ENCODE assay signal across 16 cellular contexts in the genomic region with DNA sequence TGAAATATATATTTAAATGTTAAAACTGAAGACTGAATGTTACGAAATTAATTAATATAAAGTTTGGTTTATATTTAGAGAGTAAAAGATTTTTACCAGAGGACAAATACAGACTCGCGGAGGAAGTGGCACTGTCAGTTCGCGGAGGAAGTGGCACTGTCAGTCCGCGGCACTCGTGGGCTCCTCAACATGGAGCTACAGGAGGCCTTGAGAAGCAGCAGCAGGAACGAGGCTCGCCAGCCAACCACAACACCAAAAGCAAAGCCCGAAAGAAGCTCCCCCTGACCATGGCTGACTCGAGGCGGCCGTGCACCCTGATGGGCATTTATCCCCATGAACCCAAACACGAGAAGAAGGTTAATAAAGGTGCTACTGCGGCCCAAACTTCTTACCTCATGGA.
"Had no signal": no experiment of that assay in that cellular context is flagged by ENCODE, and none has a peak within 500 bp of the region (broad histone marks: within the 10 kb centered on the region; RNA-seq: fewer than 3 reads in every experiment).

No MANE protein-coding gene starts in this region.

- H3K4me1 ChIP-seq: esophagus muscularis mucosa, gastroesophageal sphincter, left ventricle myocardium inferior, lower lobe of right lung, right atrium auricular region, stomach had no signal

- H3K9me3 ChIP-seq: esophagus muscularis mucosa, gastroesophageal sphincter, lower lobe of right lung, right atrium auricular region had no signal

- DNase-seq: effector memory CD8-positive, alpha-beta T cell; glutamatergic neuron; left cardiac atrium; left ventricle myocardium inferior; lower lobe of right lung; natural killer cell; small intestine; stimulated activated CD4-positive, alpha-beta T cell treated with anti-CD3 and anti-CD28 coated beads, Interleukin-12 subunit alpha, Interleukin-12 subunit beta, amount 100 ng/mL, for 4 hours; stimulated activated naive CD4-positive, alpha-beta T cell; stomach; trophoblast cell had no signal

- H3K27ac ChIP-seq: epithelial cell of prostate, esophagus muscularis mucosa, gastroesophageal sphincter, left ventricle myocardium inferior, lower lobe of right lung, right atrium auricular region, stomach had no signal

- FAIRE-seq: keratinocyte, small intestine had no signal

- H3K27me3 ChIP-seq: esophagus muscularis mucosa, gastroesophageal sphincter, right atrium auricular region, stomach had no signal

- ATAC-seq: effector memory CD8-positive, alpha-beta T cell; gastroesophageal sphincter; left cardiac atrium; lower lobe of right lung; natural killer cell had no signal

- H3K36me3 ChIP-seq: esophagus muscularis mucosa, gastroesophageal sphincter, left ventricle myocardium inferior, lower lobe of right lung, right atrium auricular region, stomach had no signal

- H3K4me3 ChIP-seq: esophagus muscularis mucosa, gastroesophageal sphincter, left ventricle myocardium inferior, lower lobe of right lung, right atrium auricular region, stomach had no signal
